In genomic region chr5:43041131-43041668, GRCh38 we compare ENCODE assay signal across 1 cellular context.
TF ChIP-seq lines count a peak whose summit lies in the region.

No MANE protein-coding gene starts in this region.

TF ChIP-seq in HepG2, 621 proteins besides CTCF, POLR2A, EP300 and RAD21 (continued from another document):
- TF ChIP-seq, protein P1, sequence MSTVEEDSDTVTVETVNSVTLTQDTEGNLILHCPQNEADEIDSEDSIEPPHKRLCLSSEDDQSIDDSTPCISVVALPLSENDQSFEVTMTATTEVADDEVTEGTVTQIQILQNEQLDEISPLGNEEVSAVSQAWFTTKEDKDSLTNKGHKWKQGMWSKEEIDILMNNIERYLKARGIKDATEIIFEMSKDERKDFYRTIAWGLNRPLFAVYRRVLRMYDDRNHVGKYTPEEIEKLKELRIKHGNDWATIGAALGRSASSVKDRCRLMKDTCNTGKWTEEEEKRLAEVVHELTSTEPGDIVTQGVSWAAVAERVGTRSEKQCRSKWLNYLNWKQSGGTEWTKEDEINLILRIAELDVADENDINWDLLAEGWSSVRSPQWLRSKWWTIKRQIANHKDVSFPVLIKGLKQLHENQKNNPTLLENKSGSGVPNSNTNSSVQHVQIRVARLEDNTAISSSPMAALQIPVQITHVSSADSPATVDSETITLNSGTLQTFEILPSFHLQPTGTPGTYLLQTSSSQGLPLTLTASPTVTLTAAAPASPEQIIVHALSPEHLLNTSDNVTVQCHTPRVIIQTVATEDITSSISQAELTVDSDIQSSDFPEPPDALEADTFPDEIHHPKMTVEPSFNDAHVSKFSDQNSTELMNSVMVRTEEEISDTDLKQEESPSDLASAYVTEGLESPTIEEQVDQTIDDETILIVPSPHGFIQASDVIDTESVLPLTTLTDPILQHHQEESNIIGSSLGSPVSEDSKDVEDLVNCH (CRISPR knock-in tag; IDR thresholded peaks at IDR 0.05) = no peak
- TF ChIP-seq CHD2 (IDR thresholded peaks at IDR 0.05; ENCODE audit: low read depth, low read length) = peak; percentile 81
